1 cellular context compared by ENCODE assay signal in the genomic region with DNA sequence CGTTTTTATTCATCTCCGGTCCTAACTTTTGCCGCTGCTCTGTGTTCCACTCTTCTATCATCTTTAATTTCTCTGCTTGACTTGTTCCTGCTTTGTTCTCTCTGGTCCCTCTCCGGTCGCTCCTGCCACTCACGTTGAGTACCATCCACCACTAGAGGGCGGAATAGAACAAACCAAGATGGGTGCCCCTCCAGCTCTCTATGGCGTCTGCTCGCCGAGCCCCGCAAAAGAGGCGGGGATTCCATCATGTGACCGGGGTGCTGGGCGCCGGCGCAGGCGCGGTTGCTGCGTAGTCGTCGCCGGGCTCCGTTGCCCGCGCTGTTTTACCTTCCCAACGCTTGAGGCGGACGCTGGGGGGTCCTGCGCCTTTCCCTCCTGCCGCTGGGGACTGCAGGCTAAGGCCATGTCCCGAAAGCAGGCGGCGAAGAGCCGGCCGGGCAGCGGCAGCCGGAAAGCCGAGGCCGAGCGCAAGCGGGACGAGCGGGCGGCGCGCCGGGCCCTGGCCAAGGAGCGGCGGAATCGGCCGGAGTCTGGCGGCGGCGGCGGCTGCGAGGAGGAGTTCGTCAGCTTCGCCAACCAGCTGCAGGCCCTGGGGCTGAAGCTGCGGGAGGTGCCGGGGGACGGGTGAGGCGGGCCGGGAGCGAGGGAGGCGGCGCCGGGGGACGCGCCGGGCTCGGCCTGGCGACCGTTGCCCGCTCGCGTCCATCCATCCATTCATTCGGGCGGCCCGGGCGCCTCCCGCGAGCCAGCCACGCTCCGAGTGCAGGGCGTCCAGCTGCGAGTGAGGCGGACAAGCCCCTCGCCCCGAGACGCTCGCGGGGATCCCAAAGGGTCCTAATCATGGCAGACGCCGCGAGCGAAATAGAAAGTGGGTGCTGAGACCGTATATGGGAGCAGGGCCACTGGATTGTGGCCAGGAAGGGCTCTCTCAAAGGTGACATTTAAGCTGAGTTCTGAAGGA.
TF ChIP-seq lines count a peak whose summit lies in the region.

A gene with protein sequence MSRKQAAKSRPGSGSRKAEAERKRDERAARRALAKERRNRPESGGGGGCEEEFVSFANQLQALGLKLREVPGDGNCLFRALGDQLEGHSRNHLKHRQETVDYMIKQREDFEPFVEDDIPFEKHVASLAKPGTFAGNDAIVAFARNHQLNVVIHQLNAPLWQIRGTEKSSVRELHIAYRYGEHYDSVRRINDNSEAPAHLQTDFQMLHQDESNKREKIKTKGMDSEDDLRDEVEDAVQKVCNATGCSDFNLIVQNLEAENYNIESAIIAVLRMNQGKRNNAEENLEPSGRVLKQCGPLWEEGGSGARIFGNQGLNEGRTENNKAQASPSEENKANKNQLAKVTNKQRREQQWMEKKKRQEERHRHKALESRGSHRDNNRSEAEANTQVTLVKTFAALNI (plus strand): TSS at position 285 of the 961 bp plus-strand sequence. CDS start 119 bp downstream, at position 404.

TF ChIP-seq in HepG2, 621 proteins besides CTCF, POLR2A, EP300 and RAD21 (continued from another document and continues in another):
- TF ChIP-seq DNMT3B (CRISPR knock-in tag; conservative IDR thresholded peaks at IDR 0.05) (no peak), CENPX (CRISPR knock-in tag; IDR thresholded peaks at IDR 0.05) (no peak), MAFK (conservative IDR thresholded peaks at IDR 0.05 in 1 of 2, IDR thresholded peaks at IDR 0.05 in 1 of 2; ENCODE audit: low read length in 2 of 2) (no peak), ZNF703 (CRISPR knock-in tag; IDR thresholded peaks at IDR 0.05; ENCODE audit: borderline replicate concordance) (no peak), ATF7 (IDR thresholded peaks at IDR 0.05) (no peak), ATF7 (CRISPR knock-in tag; IDR thresholded peaks at IDR 0.05) (no peak), ZNF549 (CRISPR knock-in tag; IDR thresholded peaks at IDR 0.05) (no peak), ISL2 (CRISPR knock-in tag; IDR thresholded peaks at IDR 0.05) (peak; percentile 47; the same call in 1 of the 2 replicates), ZNF841 (CRISPR knock-in tag; IDR thresholded peaks at IDR 0.05; ENCODE audit: borderline replicate concordance) (peak; percentile 75; the same call in 1 of the 2 replicates), FOSL2 (CRISPR knock-in tag; IDR thresholded peaks at IDR 0.05) (peak; percentile 56), ZNF644 (CRISPR knock-in tag; IDR thresholded peaks at IDR 0.05; ENCODE audit: low read depth) (peak; percentile 71), ZNF567 (CRISPR knock-in tag; IDR thresholded peaks at IDR 0.05; ENCODE audit: borderline replicate concordance) (peak; percentile 71; the same call in 1 of the 2 replicates), CBX2 (IDR thresholded peaks at IDR 0.05; ENCODE audit: low read depth, low read length) (no peak), CBX2 (CRISPR knock-in tag; IDR thresholded peaks at IDR 0.05; ENCODE audit: low read depth) (no peak), ZBTB7B (CRISPR knock-in tag; IDR thresholded peaks at IDR 0.05) (peak; percentile 53; the same call in 1 of the 2 replicates), PHB2 (IDR thresholded peaks at IDR 0.05; ENCODE audit: partially characterized antibody) (no peak), ZMYM3 (CRISPR knock-in tag; IDR thresholded peaks at IDR 0.05) (no peak; the same call in 1 of the 2 replicates), ZMYM4 (CRISPR knock-in tag; IDR thresholded peaks at IDR 0.05) (peak; percentile 99), MIXL1 (CRISPR knock-in tag; IDR thresholded peaks at IDR 0.05) (no peak), FOXJ3 (CRISPR knock-in tag; IDR thresholded peaks at IDR 0.05; ENCODE audit: borderline replicate concordance) (no peak), EED (CRISPR knock-in tag; IDR thresholded peaks at IDR 0.05) (no peak), ELF3 (CRISPR knock-in tag; IDR thresholded peaks at IDR 0.05) (peak; percentile 43; the same call in 1 of the 2 replicates), MZF1 (CRISPR knock-in tag; IDR thresholded peaks at IDR 0.05; ENCODE audit: borderline replicate concordance) (no peak), ZNF577 (CRISPR knock-in tag; IDR thresholded peaks at IDR 0.05; ENCODE audit: borderline replicate concordance, low read depth) (no peak), TGIF2 (CRISPR knock-in tag; IDR thresholded peaks at IDR 0.05) (peak; percentile 34; the same call in 1 of the 2 replicates), ZFP37 (CRISPR knock-in tag; IDR thresholded peaks at IDR 0.05; ENCODE audit: borderline replicate concordance) (0 out of 2 replicates have a peak, but pooled peaks have one; percentile 26), SIX4 (CRISPR knock-in tag; IDR thresholded peaks at IDR 0.05) (no peak), ZNF263 (CRISPR knock-in tag; IDR thresholded peaks at IDR 0.05) (0 out of 2 replicates have a peak, but pooled peaks have one; percentile 24)
- TF ChIP-seq, protein P1, sequence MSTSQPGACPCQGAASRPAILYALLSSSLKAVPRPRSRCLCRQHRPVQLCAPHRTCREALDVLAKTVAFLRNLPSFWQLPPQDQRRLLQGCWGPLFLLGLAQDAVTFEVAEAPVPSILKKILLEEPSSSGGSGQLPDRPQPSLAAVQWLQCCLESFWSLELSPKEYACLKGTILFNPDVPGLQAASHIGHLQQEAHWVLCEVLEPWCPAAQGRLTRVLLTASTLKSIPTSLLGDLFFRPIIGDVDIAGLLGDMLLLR (CRISPR knock-in tag; IDR thresholded peaks at IDR 0.05), result peak; percentile 82
- TF ChIP-seq, protein P2, sequence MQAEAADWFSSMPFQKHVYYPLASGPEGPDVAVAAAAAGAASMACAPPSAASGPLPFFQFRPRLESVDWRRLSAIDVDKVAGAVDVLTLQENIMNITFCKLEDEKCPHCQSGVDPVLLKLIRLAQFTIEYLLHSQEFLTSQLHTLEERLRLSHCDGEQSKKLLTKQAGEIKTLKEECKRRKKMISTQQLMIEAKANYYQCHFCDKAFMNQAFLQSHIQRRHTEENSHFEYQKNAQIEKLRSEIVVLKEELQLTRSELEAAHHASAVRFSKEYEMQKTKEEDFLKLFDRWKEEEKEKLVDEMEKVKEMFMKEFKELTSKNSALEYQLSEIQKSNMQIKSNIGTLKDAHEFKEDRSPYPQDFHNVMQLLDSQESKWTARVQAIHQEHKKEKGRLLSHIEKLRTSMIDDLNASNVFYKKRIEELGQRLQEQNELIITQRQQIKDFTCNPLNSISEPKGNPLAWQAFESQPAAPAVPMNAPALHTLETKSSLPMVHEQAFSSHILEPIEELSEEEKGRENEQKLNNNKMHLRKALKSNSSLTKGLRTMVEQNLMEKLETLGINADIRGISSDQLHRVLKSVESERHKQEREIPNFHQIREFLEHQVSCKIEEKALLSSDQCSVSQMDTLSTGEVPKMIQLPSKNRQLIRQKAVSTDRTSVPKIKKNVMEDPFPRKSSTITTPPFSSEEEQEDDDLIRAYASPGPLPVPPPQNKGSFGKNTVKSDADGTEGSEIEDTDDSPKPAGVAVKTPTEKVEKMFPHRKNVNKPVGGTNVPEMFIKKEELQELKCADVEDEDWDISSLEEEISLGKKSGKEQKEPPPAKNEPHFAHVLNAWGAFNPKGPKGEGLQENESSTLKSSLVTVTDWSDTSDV (CRISPR knock-in tag; IDR thresholded peaks at IDR 0.05), result no peak
- TF ChIP-seq, protein P3, sequence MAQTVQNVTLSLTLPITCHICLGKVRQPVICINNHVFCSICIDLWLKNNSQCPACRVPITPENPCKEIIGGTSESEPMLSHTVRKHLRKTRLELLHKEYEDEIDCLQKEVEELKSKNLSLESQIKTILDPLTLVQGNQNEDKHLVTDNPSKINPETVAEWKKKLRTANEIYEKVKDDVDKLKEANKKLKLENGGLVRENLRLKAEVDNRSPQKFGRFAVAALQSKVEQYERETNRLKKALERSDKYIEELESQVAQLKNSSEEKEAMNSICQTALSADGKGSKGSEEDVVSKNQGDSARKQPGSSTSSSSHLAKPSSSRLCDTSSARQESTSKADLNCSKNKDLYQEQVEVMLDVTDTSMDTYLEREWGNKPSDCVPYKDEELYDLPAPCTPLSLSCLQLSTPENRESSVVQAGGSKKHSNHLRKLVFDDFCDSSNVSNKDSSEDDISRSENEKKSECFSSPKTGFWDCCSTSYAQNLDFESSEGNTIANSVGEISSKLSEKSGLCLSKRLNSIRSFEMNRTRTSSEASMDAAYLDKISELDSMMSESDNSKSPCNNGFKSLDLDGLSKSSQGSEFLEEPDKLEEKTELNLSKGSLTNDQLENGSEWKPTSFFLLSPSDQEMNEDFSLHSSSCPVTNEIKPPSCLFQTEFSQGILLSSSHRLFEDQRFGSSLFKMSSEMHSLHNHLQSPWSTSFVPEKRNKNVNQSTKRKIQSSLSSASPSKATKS (CRISPR knock-in tag; IDR thresholded peaks at IDR 0.05), result no peak
- TF ChIP-seq, protein P4, sequence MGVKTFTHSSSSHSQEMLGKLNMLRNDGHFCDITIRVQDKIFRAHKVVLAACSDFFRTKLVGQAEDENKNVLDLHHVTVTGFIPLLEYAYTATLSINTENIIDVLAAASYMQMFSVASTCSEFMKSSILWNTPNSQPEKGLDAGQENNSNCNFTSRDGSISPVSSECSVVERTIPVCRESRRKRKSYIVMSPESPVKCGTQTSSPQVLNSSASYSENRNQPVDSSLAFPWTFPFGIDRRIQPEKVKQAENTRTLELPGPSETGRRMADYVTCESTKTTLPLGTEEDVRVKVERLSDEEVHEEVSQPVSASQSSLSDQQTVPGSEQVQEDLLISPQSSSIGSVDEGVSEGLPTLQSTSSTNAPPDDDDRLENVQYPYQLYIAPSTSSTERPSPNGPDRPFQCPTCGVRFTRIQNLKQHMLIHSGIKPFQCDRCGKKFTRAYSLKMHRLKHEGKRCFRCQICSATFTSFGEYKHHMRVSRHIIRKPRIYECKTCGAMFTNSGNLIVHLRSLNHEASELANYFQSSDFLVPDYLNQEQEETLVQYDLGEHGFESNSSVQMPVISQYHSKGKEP (CRISPR knock-in tag; IDR thresholded peaks at IDR 0.05), result no peak
- TF ChIP-seq, protein P5, sequence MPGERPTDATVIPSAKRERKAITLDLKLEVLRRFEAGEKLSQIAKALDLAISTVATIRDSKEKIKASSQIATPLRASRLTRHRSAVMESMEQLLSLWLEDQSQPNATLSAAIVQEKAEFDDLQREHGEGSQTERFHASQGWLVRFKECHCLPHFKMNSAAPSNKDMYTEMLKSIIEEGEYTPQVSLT (CRISPR knock-in tag; IDR thresholded peaks at IDR 0.05; ENCODE audit: borderline replicate concordance, low read depth), result no peak
- TF ChIP-seq, protein P6, sequence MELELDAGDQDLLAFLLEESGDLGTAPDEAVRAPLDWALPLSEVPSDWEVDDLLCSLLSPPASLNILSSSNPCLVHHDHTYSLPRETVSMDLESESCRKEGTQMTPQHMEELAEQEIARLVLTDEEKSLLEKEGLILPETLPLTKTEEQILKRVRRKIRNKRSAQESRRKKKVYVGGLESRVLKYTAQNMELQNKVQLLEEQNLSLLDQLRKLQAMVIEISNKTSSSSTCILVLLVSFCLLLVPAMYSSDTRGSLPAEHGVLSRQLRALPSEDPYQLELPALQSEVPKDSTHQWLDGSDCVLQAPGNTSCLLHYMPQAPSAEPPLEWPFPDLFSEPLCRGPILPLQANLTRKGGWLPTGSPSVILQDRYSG (CRISPR knock-in tag; IDR thresholded peaks at IDR 0.05), result no peak
- TF ChIP-seq, protein P7, sequence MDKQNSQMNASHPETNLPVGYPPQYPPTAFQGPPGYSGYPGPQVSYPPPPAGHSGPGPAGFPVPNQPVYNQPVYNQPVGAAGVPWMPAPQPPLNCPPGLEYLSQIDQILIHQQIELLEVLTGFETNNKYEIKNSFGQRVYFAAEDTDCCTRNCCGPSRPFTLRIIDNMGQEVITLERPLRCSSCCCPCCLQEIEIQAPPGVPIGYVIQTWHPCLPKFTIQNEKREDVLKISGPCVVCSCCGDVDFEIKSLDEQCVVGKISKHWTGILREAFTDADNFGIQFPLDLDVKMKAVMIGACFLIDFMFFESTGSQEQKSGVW (CRISPR knock-in tag; IDR thresholded peaks at IDR 0.05; ENCODE audit: borderline replicate concordance), result no peak
- TF ChIP-seq, protein P8, sequence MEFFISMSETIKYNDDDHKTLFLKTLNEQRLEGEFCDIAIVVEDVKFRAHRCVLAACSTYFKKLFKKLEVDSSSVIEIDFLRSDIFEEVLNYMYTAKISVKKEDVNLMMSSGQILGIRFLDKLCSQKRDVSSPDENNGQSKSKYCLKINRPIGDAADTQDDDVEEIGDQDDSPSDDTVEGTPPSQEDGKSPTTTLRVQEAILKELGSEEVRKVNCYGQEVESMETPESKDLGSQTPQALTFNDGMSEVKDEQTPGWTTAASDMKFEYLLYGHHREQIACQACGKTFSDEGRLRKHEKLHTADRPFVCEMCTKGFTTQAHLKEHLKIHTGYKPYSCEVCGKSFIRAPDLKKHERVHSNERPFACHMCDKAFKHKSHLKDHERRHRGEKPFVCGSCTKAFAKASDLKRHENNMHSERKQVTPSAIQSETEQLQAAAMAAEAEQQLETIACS (CRISPR knock-in tag; IDR thresholded peaks at IDR 0.05), result no peak
- TF ChIP-seq, protein P9, sequence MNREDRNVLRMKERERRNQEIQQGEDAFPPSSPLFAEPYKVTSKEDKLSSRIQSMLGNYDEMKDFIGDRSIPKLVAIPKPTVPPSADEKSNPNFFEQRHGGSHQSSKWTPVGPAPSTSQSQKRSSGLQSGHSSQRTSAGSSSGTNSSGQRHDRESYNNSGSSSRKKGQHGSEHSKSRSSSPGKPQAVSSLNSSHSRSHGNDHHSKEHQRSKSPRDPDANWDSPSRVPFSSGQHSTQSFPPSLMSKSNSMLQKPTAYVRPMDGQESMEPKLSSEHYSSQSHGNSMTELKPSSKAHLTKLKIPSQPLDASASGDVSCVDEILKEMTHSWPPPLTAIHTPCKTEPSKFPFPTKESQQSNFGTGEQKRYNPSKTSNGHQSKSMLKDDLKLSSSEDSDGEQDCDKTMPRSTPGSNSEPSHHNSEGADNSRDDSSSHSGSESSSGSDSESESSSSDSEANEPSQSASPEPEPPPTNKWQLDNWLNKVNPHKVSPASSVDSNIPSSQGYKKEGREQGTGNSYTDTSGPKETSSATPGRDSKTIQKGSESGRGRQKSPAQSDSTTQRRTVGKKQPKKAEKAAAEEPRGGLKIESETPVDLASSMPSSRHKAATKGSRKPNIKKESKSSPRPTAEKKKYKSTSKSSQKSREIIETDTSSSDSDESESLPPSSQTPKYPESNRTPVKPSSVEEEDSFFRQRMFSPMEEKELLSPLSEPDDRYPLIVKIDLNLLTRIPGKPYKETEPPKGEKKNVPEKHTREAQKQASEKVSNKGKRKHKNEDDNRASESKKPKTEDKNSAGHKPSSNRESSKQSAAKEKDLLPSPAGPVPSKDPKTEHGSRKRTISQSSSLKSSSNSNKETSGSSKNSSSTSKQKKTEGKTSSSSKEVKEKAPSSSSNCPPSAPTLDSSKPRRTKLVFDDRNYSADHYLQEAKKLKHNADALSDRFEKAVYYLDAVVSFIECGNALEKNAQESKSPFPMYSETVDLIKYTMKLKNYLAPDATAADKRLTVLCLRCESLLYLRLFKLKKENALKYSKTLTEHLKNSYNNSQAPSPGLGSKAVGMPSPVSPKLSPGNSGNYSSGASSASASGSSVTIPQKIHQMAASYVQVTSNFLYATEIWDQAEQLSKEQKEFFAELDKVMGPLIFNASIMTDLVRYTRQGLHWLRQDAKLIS (CRISPR knock-in tag; IDR thresholded peaks at IDR 0.05), result no peak
- TF ChIP-seq, protein P10, sequence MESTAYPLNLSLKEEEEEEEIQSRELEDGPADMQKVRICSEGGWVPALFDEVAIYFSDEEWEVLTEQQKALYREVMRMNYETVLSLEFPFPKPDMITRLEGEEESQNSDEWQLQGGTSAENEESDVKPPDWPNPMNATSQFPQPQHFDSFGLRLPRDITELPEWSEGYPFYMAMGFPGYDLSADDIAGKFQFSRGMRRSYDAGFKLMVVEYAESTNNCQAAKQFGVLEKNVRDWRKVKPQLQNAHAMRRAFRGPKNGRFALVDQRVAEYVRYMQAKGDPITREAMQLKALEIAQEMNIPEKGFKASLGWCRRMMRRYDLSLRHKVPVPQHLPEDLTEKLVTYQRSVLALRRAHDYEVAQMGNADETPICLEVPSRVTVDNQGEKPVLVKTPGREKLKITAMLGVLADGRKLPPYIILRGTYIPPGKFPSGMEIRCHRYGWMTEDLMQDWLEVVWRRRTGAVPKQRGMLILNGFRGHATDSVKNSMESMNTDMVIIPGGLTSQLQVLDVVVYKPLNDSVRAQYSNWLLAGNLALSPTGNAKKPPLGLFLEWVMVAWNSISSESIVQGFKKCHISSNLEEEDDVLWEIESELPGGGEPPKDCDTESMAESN (CRISPR knock-in tag; conservative IDR thresholded peaks at IDR 0.05), result no peak
